ENCODE assay signal across 14 cellular contexts in genomic region chr5:43425965-43426364, GRCh38. TPM values are rescaled to one million over a fixed set of nuclear protein-coding genes. Genes with fewer than 3 reads are reported as not detected.
A peak's percentile ranks its signal among the peaks of the same experiment; 100 is the strongest.
DNase-seq lines count a peak whose midpoint lies in the region; ATAC-seq lines count a peak whose summit lies in the region.
"Had no signal": no experiment of that assay in that cellular context is flagged by ENCODE, and none has a peak within 500 bp of the region (broad histone marks: within the 10 kb centered on the region; RNA-seq: fewer than 3 reads in every experiment).

No MANE protein-coding gene starts in this region.

- H3K9me3 ChIP-seq in MG63 = no peaks in the 10 kb centered on the region

- H3K27me3 Mint-ChIP-seq in T-helper 2 cell treated with Interferon-gamma antibody and Interleukin-4, amounts not matched to agents 5 μg/mL and 100 μg/mL, for 36 hours (ENCODE audit: low read depth) = no peaks in the 10 kb centered on the region
- H3K27me3 Mint-ChIP-seq: activated CD4-positive, alpha-beta T cell treated with anti-CD3 and anti-CD28 coated beads, Interleukin-2, amount 10 ng/mL, durations not matched to agents 7 days and 5 days; CD4-positive, alpha-beta T cell had no signal

- in situ Hi-C loops in Caki2 (cut with HindIII; ENCODE audit: low pct_unique_long_range_greater_than_20kb, low sequenced_read_pairs) = no loop called here

- DNase-seq in Caki2 (ENCODE audit: low read depth) (peak; percentile 83), MG63 (peak; percentile 91), dedifferentiated amniotic fluid mesenchymal stem cell (ENCODE audit: extremely low spot score) (peak; percentile 48), non-pigmented ciliary epithelial cell (ENCODE audit: low read depth) (peak; percentile 71)
- DNase-seq in T-helper 2 cell treated with Interferon-gamma antibody and Interleukin-4, amounts not matched to agents 5 μg/mL and 100 μg/mL, for 36 hours (ENCODE audit: low spot score) = no peak
- DNase-seq: activated CD4-positive, alpha-beta T cell treated with anti-CD3 and anti-CD28 coated beads, Interleukin-2, amount 10 ng/mL, durations not matched to agents 7 days and 5 days; activated naive CD4-positive, alpha-beta T cell treated with Interleukin-2 at 50 U/mL for 16 hours; CD4-positive, alpha-beta T cell; effector CD4-positive, alpha-beta T cell; naive thymus-derived CD8-positive, alpha-beta T cell had no signal

- H3K9me3 Mint-ChIP-seq in T-helper 2 cell treated with Interferon-gamma antibody and Interleukin-4, amounts not matched to agents 5 μg/mL and 100 μg/mL, for 36 hours = no peaks in the 10 kb centered on the region
- H3K9me3 Mint-ChIP-seq: activated CD4-positive, alpha-beta T cell treated with anti-CD3 and anti-CD28 coated beads, Interleukin-2, amount 10 ng/mL, durations not matched to agents 7 days and 5 days; CD4-positive, alpha-beta T cell; naive thymus-derived CD8-positive, alpha-beta T cell had no signal

- H3K27me3 ChIP-seq in MG63 = no peaks in the 10 kb centered on the region

- no peak for ATAC-seq in HG03469 (IDR thresholded peaks at IDR 0.05; ENCODE audit: unreplicated experiment)
- ATAC-seq in GM19467 (IDR thresholded peaks at IDR 0.05; ENCODE audit: unreplicated experiment) = no peak
- no peak for ATAC-seq in HG03108 (IDR thresholded peaks at IDR 0.05; ENCODE audit: unreplicated experiment)
- ATAC-seq: K562; naive thymus-derived CD8-positive, alpha-beta T cell had no signal

- H3K36me3 Mint-ChIP-seq in T-helper 2 cell treated with Interferon-gamma antibody and Interleukin-4, amounts not matched to agents 5 μg/mL and 100 μg/mL, for 36 hours (ENCODE audit: low read depth) = no peaks in the 10 kb centered on the region
- H3K36me3 Mint-ChIP-seq: naive thymus-derived CD8-positive, alpha-beta T cell had no signal

- no peak overlapping the region for H3K4me3 ChIP-seq in MG63
- H3K4me3 ChIP-seq: K562 had no signal

- no peaks in the 10 kb centered on the region for H3K36me3 ChIP-seq in MG63

- H3K4me3 Mint-ChIP-seq in T-helper 2 cell treated with Interferon-gamma antibody and Interleukin-4, amounts not matched to agents 5 μg/mL and 100 μg/mL, for 36 hours = no peak overlapping the region
- H3K4me3 Mint-ChIP-seq: activated CD4-positive, alpha-beta T cell treated with anti-CD3 and anti-CD28 coated beads, Interleukin-2, amount 10 ng/mL, durations not matched to agents 7 days and 5 days; CD4-positive, alpha-beta T cell; naive thymus-derived CD8-positive, alpha-beta T cell had no signal

- no peaks in the 10 kb centered on the region for H3K4me1 Mint-ChIP-seq in T-helper 2 cell treated with Interferon-gamma antibody and Interleukin-4, amounts not matched to agents 5 μg/mL and 100 μg/mL, for 36 hours (ENCODE audit: low read depth)
- H3K4me1 Mint-ChIP-seq: activated CD4-positive, alpha-beta T cell treated with anti-CD3 and anti-CD28 coated beads, Interleukin-2, amount 10 ng/mL, durations not matched to agents 7 days and 5 days; naive thymus-derived CD8-positive, alpha-beta T cell had no signal

- H3K27ac Mint-ChIP-seq in T-helper 2 cell treated with Interferon-gamma antibody and Interleukin-4, amounts not matched to agents 5 μg/mL and 100 μg/mL, for 36 hours = no peak overlapping the region
- H3K27ac Mint-ChIP-seq: activated CD4-positive, alpha-beta T cell treated with anti-CD3 and anti-CD28 coated beads, Interleukin-2, amount 10 ng/mL, durations not matched to agents 7 days and 5 days; CD4-positive, alpha-beta T cell; naive thymus-derived CD8-positive, alpha-beta T cell had no signal

RNA-seq across cellular contexts. Expression of gene CCL28, which starts 13.8 kb away (rescaled TPM):
- 4.8 and 8.2 TPM in 2 replicates for total RNA-seq in Caki2 (2014; rRNA removed; shearing (Covaris generic); ENCODE audit: low replicate concordance)
- total RNA-seq in MG63 (2014; rRNA removed; shearing (Covaris generic); ENCODE audit: low replicate concordance) = 0.12 and 2.1 TPM in 2 replicates
- total RNA-seq: K562 had no signal

RNA-seq across cellular contexts. Expression of gene TMEM267, which starts 57.7 kb away (rescaled TPM):
- total RNA-seq in Caki2 (2014; rRNA removed; shearing (Covaris generic); ENCODE audit: low replicate concordance) = 16.3 and 23.1 TPM in 2 replicates
- 7.8 and 8.9 TPM in 2 replicates for total RNA-seq in MG63 (2014; rRNA removed; shearing (Covaris generic); ENCODE audit: low replicate concordance)
